17 cellular contexts compared by ENCODE assay signal in genomic region chr2:172552547-172553291, GRCh38. TPM values are rescaled to one million over a fixed set of nuclear protein-coding genes. Genes with fewer than 3 reads are reported as not detected.
DNase-seq lines count a peak whose midpoint lies in the region; ATAC-seq and TF ChIP-seq lines count a peak whose summit lies in the region.
"Had no signal": no experiment of that assay in that cellular context is flagged by ENCODE, and none has a peak within 500 bp of the region (broad histone marks: within the 10 kb centered on the region; RNA-seq: fewer than 3 reads in every experiment).

No MANE protein-coding gene starts in this region.

- peaks cover 35% of the 10 kb centered on the region for H3F3A ChIP-seq in MM.1S (ENCODE audit: insufficient read depth, low read length)

- H3K9me3 Mint-ChIP-seq in nephron: peaks cover 2% of the 10 kb centered on the region

- H3K4me1 Mint-ChIP-seq in nephron: peaks cover 21% of the 10 kb centered on the region

- H3K4me1 ChIP-seq in MM.1S (ENCODE audit: low read length): peaks cover 65% of the 10 kb centered on the region
- H3K4me1 ChIP-seq in gastroesophageal sphincter: peaks cover 0 to 22% (median 4%) of the 10 kb centered on the region in 3 donors

- H3K9me3 ChIP-seq in MM.1S (replicated peaks; ENCODE audit: insufficient read depth, low read length): no peaks in the 10 kb centered on the region
- no peaks in the 10 kb centered on the region for H3K9me3 ChIP-seq in gastroesophageal sphincter
- H3K9me3 ChIP-seq: neutrophil, Peyer's patch had no signal

- ATAC-seq in gastroesophageal sphincter: no peak

- H3K27me3 ChIP-seq in MM.1S (replicated peaks; ENCODE audit: insufficient read depth, low read length): no peaks in the 10 kb centered on the region
- H3K27me3 ChIP-seq in gastroesophageal sphincter: no peaks in the 10 kb centered on the region
- H3K27me3 ChIP-seq: Peyer's patch had no signal

- peak overlapping the region in 2 of 3 experiments; percentile 31 to 50 for H3K4me3 Mint-ChIP-seq in nephron

- H2AFZ ChIP-seq in MM.1S (ENCODE audit: low read length): no peak overlapping the region

- H4K20me1 ChIP-seq in MM.1S (ENCODE audit: insufficient read depth, low read length): no peaks in the 10 kb centered on the region

- no peak overlapping the region for H3K4me2 ChIP-seq in MM.1S (ENCODE audit: low read depth, low read length)

- H3K36me3 ChIP-seq in MM.1S (replicated peaks; ENCODE audit: insufficient read depth, low read length) (no peaks in the 10 kb centered on the region), gastroesophageal sphincter (no peaks in the 10 kb centered on the region)
- H3K36me3 ChIP-seq: neutrophil, Peyer's patch had no signal

- 83 to 90% methylated on average over 3 to 4 of the region's 4 CpGs for WGBS in gastroesophageal sphincter (ENCODE audit: low coverage in 1 of 2), 2 donors

- TF ChIP-seq CTCF in NB4 (IDR thresholded peaks at IDR 0.05; ENCODE audit: low read depth, low read length): no peak
- no peak for TF ChIP-seq CTCF in nephron (IDR thresholded peaks at IDR 0.05; ENCODE audit: unreplicated experiment in 3 of 3)
- TF ChIP-seq CTCF in MM.1S (IDR thresholded peaks at IDR 0.05; ENCODE audit: low read length): no peak
- no peak for TF ChIP-seq CTCF in gastroesophageal sphincter (IDR thresholded peaks at IDR 0.05)

- H3K27ac Mint-ChIP-seq in nephron: no peak overlapping the region

- TF ChIP-seq POLR2A in NB4 (IDR thresholded peaks at IDR 0.05; ENCODE audit: extremely low read depth, insufficient read length) (no peak), gastroesophageal sphincter (IDR thresholded peaks at IDR 0.05) (no peak)

- DNase-seq in EH (ENCODE audit: low read depth): peak; percentile 86
- peak; percentile 50 for DNase-seq in NB4 (ENCODE audit: low read depth)
- peak; percentile 47 for DNase-seq in dedifferentiated amniotic fluid mesenchymal stem cell (ENCODE audit: extremely low spot score)
- no peak for DNase-seq in stimulated activated naive CD4-positive, alpha-beta T cell treated with Interleukin-2 at 50 U/mL for 16 hours (lab: John Stamatoyannopoulos, UW)
- DNase-seq in MM.1S: no peak
- DNase-seq in activated gamma-delta T cell (lab: John Stamatoyannopoulos, UW): no peak
- DNase-seq: activated CD4-positive, CD25-positive, alpha-beta regulatory T cell; activated naive CD4-positive, alpha-beta T cell; DMS79 treated with DMSO at 0.1 percent for 48 hours; GOT3; kidney; NCI-H1694; Peyer's patch; stimulated activated CD4-positive, alpha-beta T cell treated with anti-CD3 and anti-CD28 coated beads, Interleukin-4, amount 100 ng/mL, for 4 hours had no signal

- H3K9me2 ChIP-seq in MM.1S (replicated peaks; ENCODE audit: insufficient read depth, low read length): no peaks in the 10 kb centered on the region

- no peak for TF ChIP-seq EP300 in gastroesophageal sphincter (IDR thresholded peaks at IDR 0.05)

- no peak overlapping the region for H3K9ac ChIP-seq in MM.1S (ENCODE audit: low read length)

- H3K27ac ChIP-seq in MM.1S (ENCODE audit: low read length) (no peak overlapping the region), gastroesophageal sphincter (no peak overlapping the region)
- H3K27ac ChIP-seq: neutrophil, Peyer's patch had no signal

- no peaks in the 10 kb centered on the region for H3K27me3 Mint-ChIP-seq in nephron (ENCODE audit: low read depth)

- H3K4me3 ChIP-seq in NB4 (ENCODE audit: low read depth, low read length) (no peak overlapping the region), MM.1S (ENCODE audit: low read length) (no peak overlapping the region), gastroesophageal sphincter (no peak overlapping the region)
- H3K4me3 ChIP-seq: Peyer's patch had no signal

- H3K79me2 ChIP-seq in MM.1S (ENCODE audit: low read length): peaks cover 92% of the 10 kb centered on the region

- H3K36me3 Mint-ChIP-seq in nephron (ENCODE audit: low read depth): peaks cover 6% of the 10 kb centered on the region

RNA-seq across cellular contexts. Expression of gene PDK1, which starts 3.2 kb away (rescaled TPM):
- 10 to 100 TPM in 2 of 4 donors, 1 to 10 TPM in 2; 9.4 to 19.3 (median 12.1) TPM for total RNA-seq in gastroesophageal sphincter

Comparison
In these comparisons a context has a peak if more than half of its experiments do, and no peak if none do; other contexts are left out.
1. DNase-seq: peak in EH (single experiment), NB4 (single experiment) and dedifferentiated amniotic fluid mesenchymal stem cell (single experiment); none in stimulated activated naive CD4-positive, alpha-beta T cell treated with Interleukin-2 at 50 U/mL for 16 hours (single experiment), MM.1S (single experiment) and activated gamma-delta T cell (single experiment).